Comparison of ENCODE assay signal across 16 cellular contexts in the genomic region with DNA sequence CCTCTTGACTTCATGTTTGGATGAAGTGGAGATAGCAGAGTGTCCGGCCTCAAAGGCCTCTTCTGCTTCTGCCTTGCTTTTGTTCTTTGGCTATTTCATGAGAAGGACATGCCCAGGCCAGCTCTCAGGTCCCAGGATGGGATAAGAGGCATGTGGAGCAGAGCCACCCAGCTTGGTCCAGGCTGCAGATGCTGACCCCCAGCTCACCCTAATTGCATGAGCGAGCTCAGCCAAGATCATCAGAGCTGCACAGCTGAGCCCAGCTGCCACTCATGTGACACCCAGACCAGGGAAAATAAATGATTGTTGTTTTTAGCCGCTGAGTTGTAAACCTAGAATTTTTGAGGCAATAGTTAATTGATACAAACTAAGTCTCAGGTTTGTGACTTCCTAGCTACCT.
"Had no signal": no experiment of that assay in that cellular context is flagged by ENCODE, and none has a peak within 500 bp of the region (broad histone marks: within the 10 kb centered on the region; RNA-seq: fewer than 3 reads in every experiment).

No MANE protein-coding gene starts in this region.

- H3K27ac ChIP-seq: body of pancreas, esophagus muscularis mucosa, uterus had no signal

- H3K36me3 ChIP-seq: esophagus muscularis mucosa, uterus had no signal

- H3K9me3 ChIP-seq: body of pancreas, esophagus muscularis mucosa, uterus had no signal

- H3K4me1 ChIP-seq: body of pancreas, esophagus muscularis mucosa, uterus had no signal

- H3K27me3 ChIP-seq: body of pancreas, esophagus muscularis mucosa, uterus had no signal

- FAIRE-seq: endometrium, islet of Langerhans, small intestine had no signal

- ATAC-seq: activated naive CD4-positive, alpha-beta T cell treated with anti-CD3 and anti-CD28 coated beads, Interleukin-2, amount 50 U/mL, for 72 hours; activated T-cell treated with anti-CD3 and anti-CD28 coated beads, Interleukin-2, amount 50 U/mL, for 4 hours; body of pancreas; natural killer cell had no signal

- H3K4me3 ChIP-seq: body of pancreas, esophagus muscularis mucosa, uterus had no signal

- DNase-seq: activated CD4-positive, alpha-beta memory T cell treated with anti-CD3 and anti-CD28 coated beads for 36 hours; activated effector memory CD4-positive, alpha-beta T cell treated with anti-CD3 and anti-CD28 coated beads, Interleukin-2, amount 50 U/mL, for 16 hours; activated T-cell treated with anti-CD3 and anti-CD28 coated beads, Interleukin-2, amount 50 U/mL, for 4 hours; amniotic stem cell; body of pancreas; cerebellar nuclear complex; foreskin fibroblast; natural killer cell; occipital lobe; small intestine; SW 1271; uterus had no signal
